Comparison of ENCODE assay signal across 34 cellular contexts in the genomic region with DNA sequence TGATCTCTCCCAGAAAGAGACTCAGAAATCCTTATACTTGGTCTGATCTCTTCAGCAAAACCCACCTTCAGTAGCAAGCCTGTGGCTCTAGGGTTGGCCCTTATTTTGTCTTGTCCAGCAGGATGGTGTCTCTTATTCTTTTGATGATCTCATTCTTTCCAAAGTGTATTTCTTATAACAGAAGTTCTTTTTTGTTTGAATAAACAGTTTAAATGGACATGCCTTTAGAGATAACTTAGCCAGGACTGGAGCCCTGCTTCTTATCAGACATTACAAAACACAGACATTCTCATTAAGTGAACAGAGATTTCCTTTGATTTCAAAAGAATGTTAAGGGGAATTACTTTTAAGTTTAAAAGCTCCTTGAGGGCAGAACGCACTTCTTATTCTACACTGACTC. TPM values are rescaled to one million over a fixed set of nuclear protein-coding genes. Genes with fewer than 3 reads are reported as not detected.
DNase-seq lines count a peak whose midpoint lies in the region; ATAC-seq and TF ChIP-seq lines count a peak whose summit lies in the region.
"Had no signal": no experiment of that assay in that cellular context is flagged by ENCODE, and none has a peak within 500 bp of the region (broad histone marks: within the 10 kb centered on the region; RNA-seq: fewer than 3 reads in every experiment).

No MANE protein-coding gene starts in this region.

- H3K27ac ChIP-seq in epithelial cell of prostate, result peak overlapping the region; percentile 97
- H3K27ac ChIP-seq: A549, esophagus muscularis mucosa, ovary, right atrium auricular region had no signal

- no peaks in the 10 kb centered on the region for H3K27me3 Mint-ChIP-seq in activated T-cell treated with anti-CD3 and anti-CD28 coated beads, Interleukin-2, amount 50 U/mL, for 24 hours
- H3K27me3 Mint-ChIP-seq in natural killer cell treated with Interleukin-12 subunit alpha and Interleukin-12 subunit beta and Interleukin-15 and Interleukin-18, amount 100 ng/mL, for 72 hours, result no peaks in the 10 kb centered on the region
- H3K27me3 Mint-ChIP-seq: activated CD4-positive, alpha-beta T cell treated with anti-CD3 and anti-CD28 coated beads, Interleukin-2, amount 10 ng/mL, durations not matched to agents 24 days and 14 days; B cell; type B pancreatic cell had no signal

- intact Hi-C loops in left cardiac atrium (cut with DNase I), result no loop called here

- H3K36me3 Mint-ChIP-seq in activated T-cell treated with anti-CD3 and anti-CD28 coated beads, Interleukin-2, amount 50 U/mL, for 24 hours (ENCODE audit: low read depth), result peaks cover 90% of the 10 kb centered on the region
- H3K36me3 Mint-ChIP-seq in natural killer cell treated with Interleukin-12 subunit alpha and Interleukin-12 subunit beta and Interleukin-15 and Interleukin-18, amount 100 ng/mL, for 72 hours, result peaks cover 33% of the 10 kb centered on the region

- H3K27ac Mint-ChIP-seq in activated T-cell treated with anti-CD3 and anti-CD28 coated beads, Interleukin-2, amount 50 U/mL, for 24 hours, result peak overlapping the region; percentile 45
- peak overlapping the region; percentile 41 to 47 for H3K27ac Mint-ChIP-seq in natural killer cell treated with Interleukin-12 subunit alpha and Interleukin-12 subunit beta and Interleukin-15 and Interleukin-18, amount 100 ng/mL, for 72 hours
- H3K27ac Mint-ChIP-seq: activated CD4-positive, alpha-beta T cell treated with anti-CD3 and anti-CD28 coated beads, Interleukin-2, amount 10 ng/mL, durations not matched to agents 24 days and 14 days; B cell; HFFc6; nephron; type B pancreatic cell had no signal

- DNase-seq in activated T-cell treated with anti-CD3 and anti-CD28 coated beads, Interleukin-2, amount 50 U/mL, for 24 hours, result no peak
- no peak for DNase-seq in activated T-cell treated with anti-CD3 and anti-CD28 coated beads, Interleukin-2, amount 50 U/mL, for 1 hour
- DNase-seq in epithelial cell of prostate (ENCODE audit: low read depth, low spot score) (no peak), left cardiac atrium (no peak), dermis blood vessel endothelial cell (no peak)
- DNase-seq in natural killer cell treated with Interleukin-12 subunit alpha and Interleukin-12 subunit beta and Interleukin-15 and Interleukin-18, amount 100 ng/mL, for 72 hours (ENCODE audit: low spot score), result no peak
- DNase-seq: activated CD4-positive, alpha-beta T cell treated with anti-CD3 and anti-CD28 coated beads, Interleukin-2, amount 10 ng/mL, durations not matched to agents 24 days and 14 days; activated CD8-positive, alpha-beta memory T cell treated with anti-CD3 and anti-CD28 coated beads, Interleukin-2, amount 50 U/mL, for 48 hours; activated naive CD4-positive, alpha-beta T cell treated with Interleukin-2 at 50 U/mL for 16 hours; Calu3; effector CD4-positive, alpha-beta T cell; HFFc6; Karpas-422; kidney glomerular epithelial cell; NCI-H1930; NCI-H345; NCI-H82; ovary; stimulated activated CD4-positive, alpha-beta T cell treated with anti-CD3 and anti-CD28 coated beads, Interleukin-12 subunit alpha, Interleukin-12 subunit beta, amount 100 ng/mL, for 4 hours; stimulated activated CD4-positive, alpha-beta T cell treated with anti-CD3 and anti-CD28 coated beads, Interleukin-4, amount 100 ng/mL, for 4 hours had no signal

- no peak overlapping the region for H3K4me3 Mint-ChIP-seq in activated T-cell treated with anti-CD3 and anti-CD28 coated beads, Interleukin-2, amount 50 U/mL, for 24 hours
- no peak overlapping the region for H3K4me3 Mint-ChIP-seq in natural killer cell treated with Interleukin-12 subunit alpha and Interleukin-12 subunit beta and Interleukin-15 and Interleukin-18, amount 100 ng/mL, for 72 hours
- H3K4me3 Mint-ChIP-seq: activated CD4-positive, alpha-beta T cell treated with anti-CD3 and anti-CD28 coated beads, Interleukin-2, amount 10 ng/mL, durations not matched to agents 24 days and 14 days; B cell; HFFc6; nephron; type B pancreatic cell had no signal

- H3K9me3 Mint-ChIP-seq in activated T-cell treated with anti-CD3 and anti-CD28 coated beads, Interleukin-2, amount 50 U/mL, for 24 hours, result no peaks in the 10 kb centered on the region
- H3K9me3 Mint-ChIP-seq in natural killer cell treated with Interleukin-12 subunit alpha and Interleukin-12 subunit beta and Interleukin-15 and Interleukin-18, amount 100 ng/mL, for 72 hours, result no peaks in the 10 kb centered on the region
- H3K9me3 Mint-ChIP-seq: activated CD4-positive, alpha-beta T cell treated with anti-CD3 and anti-CD28 coated beads, Interleukin-2, amount 10 ng/mL, durations not matched to agents 24 days and 14 days had no signal

- H3K4me1 Mint-ChIP-seq in activated T-cell treated with anti-CD3 and anti-CD28 coated beads, Interleukin-2, amount 50 U/mL, for 24 hours (ENCODE audit: low read depth), result peaks cover 80% of the 10 kb centered on the region
- peaks cover 71 to 78% of the 10 kb centered on the region in 2 donors for H3K4me1 Mint-ChIP-seq in natural killer cell treated with Interleukin-12 subunit alpha and Interleukin-12 subunit beta and Interleukin-15 and Interleukin-18, amount 100 ng/mL, for 72 hours (ENCODE audit: low read depth in 2 of 2)
- H3K4me1 Mint-ChIP-seq: nephron had no signal

- ATAC-seq in SK-N-SH treated with all-trans-retinoic acid at 6 μM for 48 hours (no peak), left cardiac atrium (no peak), HG03439 (IDR thresholded peaks at IDR 0.05; ENCODE audit: unreplicated experiment) (no peak)
- no peak for ATAC-seq in natural killer cell treated with Interleukin-12 subunit alpha and Interleukin-12 subunit beta and Interleukin-15 and Interleukin-18, amount 100 ng/mL, for 72 hours
- ATAC-seq: A549, Right ventricle myocardium inferior had no signal

TF ChIP-seq in SK-N-SH treated with all-trans-retinoic acid at 6 μM for 48 hours, 23 proteins besides CTCF, POLR2A, EP300 and RAD21 (continues in another document):
- no peak for TF ChIP-seq ZNF70 (CRISPR knock-in tag; IDR thresholded peaks at IDR 0.05)
- 0 out of 2 replicates have a peak, but pooled peaks have one; percentile 24 for TF ChIP-seq GLIS3 (CRISPR knock-in tag; IDR thresholded peaks at IDR 0.05)
- TF ChIP-seq ZNF565 (CRISPR knock-in tag; conservative IDR thresholded peaks at IDR 0.05; ENCODE audit: low read depth), result no peak
- TF ChIP-seq OSR1 (CRISPR knock-in tag; IDR thresholded peaks at IDR 0.05), result no peak
- no peak for TF ChIP-seq ZFP30 (CRISPR knock-in tag; IDR thresholded peaks at IDR 0.05)
- no peak for TF ChIP-seq ZNF8 (CRISPR knock-in tag; IDR thresholded peaks at IDR 0.05)
- TF ChIP-seq CREB5 (CRISPR knock-in tag; IDR thresholded peaks at IDR 0.05; ENCODE audit: low read depth), result 0 out of 2 replicates have a peak, but pooled peaks have one; percentile 21
- TF ChIP-seq ZC3H10 (CRISPR knock-in tag; IDR thresholded peaks at IDR 0.05), result no peak
- TF ChIP-seq PPARA (CRISPR knock-in tag; IDR thresholded peaks at IDR 0.05; ENCODE audit: borderline replicate concordance), result no peak
- TF ChIP-seq TOX (CRISPR knock-in tag; IDR thresholded peaks at IDR 0.05; ENCODE audit: borderline replicate concordance), result no peak
- TF ChIP-seq CSRNP3 (CRISPR knock-in tag; IDR thresholded peaks at IDR 0.05), result no peak
- peak; percentile 91 for TF ChIP-seq ISL1 (CRISPR knock-in tag; IDR thresholded peaks at IDR 0.05)
- no peak for TF ChIP-seq ARNTL (CRISPR knock-in tag; IDR thresholded peaks at IDR 0.05; ENCODE audit: borderline replicate concordance, low read depth)
- TF ChIP-seq ZFP3 (CRISPR knock-in tag; IDR thresholded peaks at IDR 0.05), result no peak
- TF ChIP-seq SNAI2 (CRISPR knock-in tag; IDR thresholded peaks at IDR 0.05), result no peak
- TF ChIP-seq CSDC2 (CRISPR knock-in tag; IDR thresholded peaks at IDR 0.05), result no peak
- no peak for TF ChIP-seq ESRRG (CRISPR knock-in tag; IDR thresholded peaks at IDR 0.05)

RNA-seq across cellular contexts. Expression of gene KCNS1, which starts 31.7 kb away (rescaled TPM):
- under 1 TPM; 0.24 to 0.33 TPM for total RNA-seq in natural killer cell treated with Interleukin-12 subunit alpha and Interleukin-12 subunit beta and Interleukin-15 and Interleukin-18, amount 100 ng/mL, for 72 hours
- under 1 TPM; 0.21 TPM for total RNA-seq in left cardiac atrium
- total RNA-seq in dermis blood vessel endothelial cell, result 0.33 and 0.68 TPM in 2 replicates
- total RNA-seq: B cell, Daoy, HT1080, OCI-LY7, ovary, Right ventricle myocardium inferior had no signal

RNA-seq across cellular contexts. Expression of gene WFDC5, which starts 45.7 kb away (rescaled TPM):
- total RNA-seq in natural killer cell treated with Interleukin-12 subunit alpha and Interleukin-12 subunit beta and Interleukin-15 and Interleukin-18, amount 100 ng/mL, for 72 hours, result not detected
- not detected for total RNA-seq in left cardiac atrium
- not detected in 2 replicates for total RNA-seq in dermis blood vessel endothelial cell
- total RNA-seq: activated CD4-positive, alpha-beta T cell treated with anti-CD3 and anti-CD28 coated beads, Interleukin-2, amount 10 ng/mL, durations not matched to agents 24 days and 14 days; B cell; Calu3; chondrocyte; Daoy; esophagus muscularis mucosa; HFFc6; HT1080; lung microvascular endothelial cell; OCI-LY7; ovary; right atrium auricular region; Right ventricle myocardium inferior had no signal

RNA-seq across cellular contexts. Expression of gene WFDC12, which starts 55.0 kb away (rescaled TPM):
- not detected for total RNA-seq in natural killer cell treated with Interleukin-12 subunit alpha and Interleukin-12 subunit beta and Interleukin-15 and Interleukin-18, amount 100 ng/mL, for 72 hours
- not detected for total RNA-seq in left cardiac atrium
- not detected in 2 replicates for total RNA-seq in dermis blood vessel endothelial cell
- total RNA-seq: activated CD4-positive, alpha-beta T cell treated with anti-CD3 and anti-CD28 coated beads, Interleukin-2, amount 10 ng/mL, durations not matched to agents 24 days and 14 days; B cell; Calu3; chondrocyte; Daoy; esophagus muscularis mucosa; HFFc6; HT1080; lung microvascular endothelial cell; OCI-LY7; ovary; right atrium auricular region; Right ventricle myocardium inferior had no signal
